In the genomic region with DNA sequence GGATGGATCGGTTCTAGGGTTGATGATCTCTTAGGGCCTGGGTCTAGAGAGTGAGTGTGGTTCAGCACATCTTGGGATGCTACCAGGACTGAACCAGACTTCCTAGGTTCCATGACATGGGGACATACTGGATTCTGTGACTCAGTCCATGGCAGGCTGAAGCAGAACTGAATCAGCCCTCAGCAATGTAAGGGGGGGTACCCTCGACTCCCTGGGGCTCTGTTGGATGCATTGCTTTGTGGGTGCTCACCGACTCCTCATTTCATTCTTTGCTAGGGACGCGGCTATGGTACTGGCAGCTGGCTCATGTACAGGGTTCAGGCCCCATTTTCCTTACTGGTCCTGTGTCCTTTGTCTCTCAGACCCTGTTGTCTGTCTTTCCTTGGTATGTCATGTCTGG, we compare ENCODE assay signal across 1 cellular context.
TF ChIP-seq lines count a peak whose summit lies in the region.

No MANE protein-coding gene starts in this region.

TF ChIP-seq in GM23338, 12 proteins besides CTCF, POLR2A, EP300 and RAD21 (continued from another document):
- TF ChIP-seq, protein P1, sequence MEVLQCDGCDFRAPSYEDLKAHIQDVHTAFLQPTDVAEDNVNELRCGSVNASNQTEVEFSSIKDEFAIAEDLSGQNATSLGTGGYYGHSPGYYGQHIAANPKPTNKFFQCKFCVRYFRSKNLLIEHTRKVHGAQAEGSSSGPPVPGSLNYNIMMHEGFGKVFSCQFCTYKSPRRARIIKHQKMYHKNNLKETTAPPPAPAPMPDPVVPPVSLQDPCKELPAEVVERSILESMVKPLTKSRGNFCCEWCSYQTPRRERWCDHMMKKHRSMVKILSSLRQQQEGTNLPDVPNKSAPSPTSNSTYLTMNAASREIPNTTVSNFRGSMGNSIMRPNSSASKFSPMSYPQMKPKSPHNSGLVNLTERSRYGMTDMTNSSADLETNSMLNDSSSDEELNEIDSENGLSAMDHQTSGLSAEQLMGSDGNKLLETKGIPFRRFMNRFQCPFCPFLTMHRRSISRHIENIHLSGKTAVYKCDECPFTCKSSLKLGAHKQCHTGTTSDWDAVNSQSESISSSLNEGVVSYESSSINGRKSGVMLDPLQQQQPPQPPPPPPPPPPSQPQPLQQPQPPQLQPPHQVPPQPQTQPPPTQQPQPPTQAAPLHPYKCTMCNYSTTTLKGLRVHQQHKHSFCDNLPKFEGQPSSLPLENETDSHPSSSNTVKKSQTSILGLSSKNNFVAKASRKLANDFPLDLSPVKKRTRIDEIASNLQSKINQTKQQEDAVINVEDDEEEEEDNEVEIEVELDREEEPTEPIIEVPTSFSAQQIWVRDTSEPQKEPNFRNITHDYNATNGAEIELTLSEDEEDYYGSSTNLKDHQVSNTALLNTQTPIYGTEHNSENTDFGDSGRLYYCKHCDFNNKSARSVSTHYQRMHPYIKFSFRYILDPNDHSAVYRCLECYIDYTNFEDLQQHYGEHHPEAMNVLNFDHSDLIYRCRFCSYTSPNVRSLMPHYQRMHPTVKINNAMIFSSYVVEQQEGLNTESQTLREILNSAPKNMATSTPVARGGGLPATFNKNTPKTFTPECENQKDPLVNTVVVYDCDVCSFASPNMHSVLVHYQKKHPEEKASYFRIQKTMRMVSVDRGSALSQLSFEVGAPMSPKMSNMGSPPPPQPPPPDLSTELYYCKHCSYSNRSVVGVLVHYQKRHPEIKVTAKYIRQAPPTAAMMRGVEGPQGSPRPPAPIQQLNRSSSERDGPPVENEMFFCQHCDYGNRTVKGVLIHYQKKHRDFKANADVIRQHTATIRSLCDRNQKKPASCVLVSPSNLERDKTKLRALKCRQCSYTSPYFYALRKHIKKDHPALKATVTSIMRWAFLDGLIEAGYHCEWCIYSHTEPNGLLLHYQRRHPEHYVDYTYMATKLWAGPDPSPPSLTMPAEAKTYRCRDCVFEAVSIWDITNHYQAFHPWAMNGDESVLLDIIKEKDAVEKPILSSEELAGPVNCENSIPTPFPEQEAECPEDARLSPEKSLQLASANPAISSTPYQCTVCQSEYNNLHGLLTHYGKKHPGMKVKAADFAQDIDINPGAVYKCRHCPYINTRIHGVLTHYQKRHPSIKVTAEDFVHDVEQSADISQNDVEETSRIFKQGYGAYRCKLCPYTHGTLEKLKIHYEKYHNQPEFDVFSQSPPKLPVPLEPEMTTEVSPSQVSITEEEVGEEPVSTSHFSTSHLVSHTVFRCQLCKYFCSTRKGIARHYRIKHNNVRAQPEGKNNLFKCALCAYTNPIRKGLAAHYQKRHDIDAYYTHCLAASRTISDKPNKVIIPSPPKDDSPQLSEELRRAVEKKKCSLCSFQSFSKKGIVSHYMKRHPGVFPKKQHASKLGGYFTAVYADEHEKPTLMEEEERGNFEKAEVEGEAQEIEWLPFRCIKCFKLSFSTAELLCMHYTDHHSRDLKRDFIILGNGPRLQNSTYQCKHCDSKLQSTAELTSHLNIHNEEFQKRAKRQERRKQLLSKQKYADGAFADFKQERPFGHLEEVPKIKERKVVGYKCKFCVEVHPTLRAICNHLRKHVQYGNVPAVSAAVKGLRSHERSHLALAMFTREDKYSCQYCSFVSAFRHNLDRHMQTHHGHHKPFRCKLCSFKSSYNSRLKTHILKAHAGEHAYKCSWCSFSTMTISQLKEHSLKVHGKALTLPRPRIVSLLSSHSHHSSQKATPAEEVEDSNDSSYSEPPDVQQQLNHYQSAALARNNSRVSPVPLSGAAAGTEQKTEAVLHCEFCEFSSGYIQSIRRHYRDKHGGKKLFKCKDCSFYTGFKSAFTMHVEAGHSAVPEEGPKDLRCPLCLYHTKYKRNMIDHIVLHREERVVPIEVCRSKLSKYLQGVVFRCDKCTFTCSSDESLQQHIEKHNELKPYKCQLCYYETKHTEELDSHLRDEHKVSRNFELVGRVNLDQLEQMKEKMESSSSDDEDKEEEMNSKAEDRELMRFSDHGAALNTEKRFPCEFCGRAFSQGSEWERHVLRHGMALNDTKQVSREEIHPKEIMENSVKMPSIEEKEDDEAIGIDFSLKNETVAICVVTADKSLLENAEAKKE (CRISPR knock-in tag; IDR thresholded peaks at IDR 0.05): no peak
